Comparison of ENCODE assay signal across 2 cellular contexts in genomic region chr1:172628416-172628815, GRCh38.
TF ChIP-seq lines count a peak whose summit lies in the region.

No MANE protein-coding gene starts in this region.

TF ChIP-seq in IMR-90, 13 proteins besides CTCF, POLR2A, EP300 and RAD21:
- TF ChIP-seq CHD1 (IDR thresholded peaks at IDR 0.05; ENCODE audit: low read depth, low read length) (no peak), MAFK (IDR thresholded peaks at IDR 0.05; ENCODE audit: low read depth, low read length) (no peak), USF2 (IDR thresholded peaks at IDR 0.05; ENCODE audit: low read depth, low read length) (no peak), MXI1 (IDR thresholded peaks at IDR 0.05; ENCODE audit: borderline replicate concordance, low read depth, low read length) (no peak), RCOR1 (IDR thresholded peaks at IDR 0.05; ENCODE audit: insufficient replicate concordance, low read length) (no peak), RFX5 (IDR thresholded peaks at IDR 0.05; ENCODE audit: low read depth, low read length) (no peak)

TF ChIP-seq in K562, 482 proteins besides CTCF, POLR2A, EP300 and RAD21:
- TF ChIP-seq NUFIP1 (IDR thresholded peaks at IDR 0.05; ENCODE audit: partially characterized antibody): no peak
- TF ChIP-seq PBX2 (CRISPR knock-in tag; IDR thresholded peaks at IDR 0.05; ENCODE audit: low read depth): no peak
- 0 out of 2 replicates have a peak, but pooled peaks have one; percentile 38 for TF ChIP-seq PBX2 (tag; conservative IDR thresholded peaks at IDR 0.05; ENCODE audit: low read depth)
- TF ChIP-seq CCNT2 (IDR thresholded peaks at IDR 0.05; ENCODE audit: borderline replicate concordance, extremely low read depth, insufficient read length, low read depth, low read length): no peak
- TF ChIP-seq BACH1 (tag; IDR thresholded peaks at IDR 0.05): peak; percentile 40; the same call in 1 of the 2 replicates
- TF ChIP-seq HINFP (tag; conservative IDR thresholded peaks at IDR 0.05; ENCODE audit: low read depth): no peak
- no peak for TF ChIP-seq ZNF75A (CRISPR knock-in tag; IDR thresholded peaks at IDR 0.05)
- no peak for TF ChIP-seq ZNF76 (CRISPR knock-in tag; IDR thresholded peaks at IDR 0.05; ENCODE audit: borderline replicate concordance)
- TF ChIP-seq ZNF197 (CRISPR knock-in tag; IDR thresholded peaks at IDR 0.05; ENCODE audit: low read depth): no peak
- no peak for TF ChIP-seq EWSR1 (IDR thresholded peaks at IDR 0.05; ENCODE audit: borderline replicate concordance, low read depth, partially characterized antibody)
